Comparison of ENCODE assay signal across 33 cellular contexts in the genomic region with DNA sequence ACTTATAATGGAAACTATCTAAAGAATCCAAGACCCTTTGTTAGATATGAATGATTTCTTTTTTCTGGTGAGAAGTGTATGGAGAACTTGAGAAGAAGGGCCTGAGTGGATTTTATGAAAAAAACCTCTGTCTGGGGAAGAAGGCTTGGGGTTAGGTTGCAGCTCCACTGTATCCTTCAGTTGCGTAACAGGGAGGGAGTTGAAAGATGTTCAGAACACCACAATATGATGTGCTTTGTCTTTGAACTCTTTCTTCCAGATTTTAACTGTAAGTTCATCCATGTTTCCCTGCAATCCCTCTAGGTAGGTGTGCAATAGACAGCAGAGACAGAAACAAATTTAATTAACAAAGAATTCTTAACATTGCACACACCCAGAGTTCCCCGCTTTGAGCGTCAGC.
"Had no signal": no experiment of that assay in that cellular context is flagged by ENCODE, and none has a peak within 500 bp of the region (broad histone marks: within the 10 kb centered on the region; RNA-seq: fewer than 3 reads in every experiment).

No MANE protein-coding gene starts in this region.

- ATAC-seq: activated CD8-positive, alpha-beta T cell treated with anti-CD3 and anti-CD28 coated beads for 36 hours; activated T-cell treated with anti-CD3 and anti-CD28 coated beads, Interleukin-2, amount 50 U/mL, for 4 hours; activated T-helper 17 cell treated with anti-CD3 and anti-CD28 coated beads, Interleukin-2, amount 50 U/mL, for 72 hours; body of pancreas; esophagus mucosa; WTC11 had no signal

- H3K4me1 ChIP-seq: adrenal gland, breast epithelium, colonic mucosa had no signal

- H3K9me3 Mint-ChIP-seq: activated CD8-positive, alpha-beta T cell treated with anti-CD3 and anti-CD28 coated beads for 36 hours had no signal

- H3K27ac Mint-ChIP-seq: activated CD8-positive, alpha-beta T cell treated with anti-CD3 and anti-CD28 coated beads for 36 hours; activated naive CD8-positive, alpha-beta T cell; activated T-helper 17 cell treated with anti-CD3 and anti-CD28 coated beads, Interleukin-2, amount 50 U/mL, for 72 hours; WTC11 had no signal

- H3K9me3 ChIP-seq: adrenal gland, body of pancreas, colonic mucosa had no signal

- H3K4me1 Mint-ChIP-seq: activated T-helper 17 cell treated with anti-CD3 and anti-CD28 coated beads, Interleukin-2, amount 50 U/mL, for 72 hours had no signal

- FAIRE-seq: endometrium, endothelial cell of umbilical vein, frontal cortex, TTC549 had no signal

- H3K36me3 ChIP-seq: adrenal gland, breast epithelium, cardiac muscle cell, colonic mucosa had no signal

- H3K4me3 ChIP-seq: adrenal gland, body of pancreas, breast epithelium, cardiac muscle cell, colonic mucosa had no signal

- H3K27me3 ChIP-seq: adrenal gland, body of pancreas, breast epithelium, cardiac muscle cell, colonic mucosa had no signal

- DNase-seq: activated CD4-positive, alpha-beta T cell treated with anti-CD3 and anti-CD28 coated beads for 1 hour; activated CD4-positive, alpha-beta T cell treated with anti-CD3 and anti-CD28 coated beads for 48 hours; activated CD4-positive, alpha-beta T cell treated with anti-CD3 and anti-CD28 coated beads, Interleukin-2, amount 50 U/mL, for 1 hour; activated CD4-positive, alpha-beta T cell treated with anti-CD3 and anti-CD28 coated beads, Interleukin-2, amount 50 U/mL, for 48 hours; activated CD8-positive, alpha-beta memory T cell treated with anti-CD3 and anti-CD28 coated beads for 24 hours; activated CD8-positive, alpha-beta T cell treated with anti-CD3 and anti-CD28 coated beads for 36 hours; activated effector memory CD4-positive, alpha-beta T cell treated with Interleukin-2 at 50 U/mL for 16 hours; activated gamma-delta T cell treated with Interleukin-2 at 50 U/mL for 16 hours; activated naive CD4-positive, alpha-beta T cell treated with anti-CD3 and anti-CD28 coated beads, Interleukin-2, amount 50 U/mL, for 16 hours; activated naive CD4-positive, alpha-beta T cell treated with Interleukin-2 at 50 U/mL for 16 hours; activated T-cell treated with anti-CD3 and anti-CD28 coated beads, Interleukin-2, amount 50 U/mL, for 4 hours; adrenal gland; amygdala; aorta; body of pancreas; central memory CD4-positive, alpha-beta T cell; cerebellar nuclear complex; colonic mucosa; effector CD8-positive, alpha-beta T cell; foreskin fibroblast; head of caudate nucleus; T-helper 2 cell had no signal

- H3K27ac ChIP-seq: adrenal gland, body of pancreas, breast epithelium, cardiac muscle cell, colonic mucosa, VCaP had no signal

- H3K4me3 Mint-ChIP-seq: activated CD8-positive, alpha-beta T cell treated with anti-CD3 and anti-CD28 coated beads for 36 hours; activated naive CD8-positive, alpha-beta T cell; activated T-cell treated with anti-CD3 and anti-CD28 coated beads, Interleukin-2, amount 50 U/mL, for 4 hours; activated T-helper 17 cell treated with anti-CD3 and anti-CD28 coated beads, Interleukin-2, amount 50 U/mL, for 72 hours; WTC11 had no signal
